10 cellular contexts compared by ENCODE assay signal in the genomic region with DNA sequence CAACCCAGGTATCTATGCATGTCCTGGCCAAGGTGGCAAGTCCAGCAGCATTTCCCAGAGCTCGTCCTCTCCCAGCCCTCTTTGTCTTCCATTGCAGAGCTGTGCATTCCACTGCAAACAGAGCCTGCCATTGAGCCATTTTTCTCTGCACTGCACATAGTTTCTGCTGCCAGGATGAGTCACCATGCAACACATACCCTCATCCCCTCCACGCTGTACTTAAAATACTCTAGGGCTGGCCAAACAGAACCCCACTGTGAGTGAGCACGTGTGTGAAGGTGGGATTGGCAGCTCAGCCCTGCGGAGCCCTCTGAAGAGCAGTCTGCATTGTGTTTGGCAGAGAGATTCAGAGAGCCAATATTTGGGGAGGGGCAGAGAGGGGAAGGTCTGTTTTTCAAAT. TPM values are rescaled to one million over a fixed set of nuclear protein-coding genes. Genes with fewer than 3 reads are reported as not detected.
DNase-seq lines count a peak whose midpoint lies in the region; ATAC-seq and TF ChIP-seq lines count a peak whose summit lies in the region.
"Had no signal": no experiment of that assay in that cellular context is flagged by ENCODE, and none has a peak within 500 bp of the region (broad histone marks: within the 10 kb centered on the region; RNA-seq: fewer than 3 reads in every experiment).

No MANE protein-coding gene starts in this region.

- TF ChIP-seq CTCF in AG04449 (IDR thresholded peaks at IDR 0.05; ENCODE audit: insufficient read depth, low read length, missing control alignments) = no peak
- no peak for TF ChIP-seq CTCF in breast epithelium (IDR thresholded peaks at IDR 0.05)

- DNase-seq in AG04449 (ENCODE audit: low read depth, low spot score) = peak; percentile 41
- DNase-seq in NCI-H146 treated with DMSO at 0.1 percent for 48 hours (lab: John Stamatoyannopoulos, UW; ENCODE audit: unreplicated experiment) = peak; percentile 35
- no peak for DNase-seq in breast epithelium (ENCODE audit: low spot score in 2 of 2)
- DNase-seq in medulla oblongata (ENCODE audit: extremely low spot score) = peak; percentile 78
- no peak for DNase-seq in activated CD4-positive, alpha-beta T cell treated with anti-CD3 and anti-CD28 coated beads, Interleukin-2, amount 10 ng/mL, durations not matched to agents 7 days and 5 days
- no peak for DNase-seq in mesendoderm

- TF ChIP-seq POLR2A in breast epithelium (IDR thresholded peaks at IDR 0.05) = no peak

- peaks cover 0 to 9% of the 10 kb centered on the region in 2 donors for H3K4me1 ChIP-seq in breast epithelium
- peaks cover 1% of the 10 kb centered on the region for H3K4me1 ChIP-seq in mesendoderm (ENCODE audit: control insufficient read depth, low read depth, low read length)

- no peaks in the 10 kb centered on the region for H3K9me3 Mint-ChIP-seq in activated CD4-positive, alpha-beta T cell treated with anti-CD3 and anti-CD28 coated beads, Interleukin-2, amount 10 ng/mL, durations not matched to agents 7 days and 5 days

- H3K27me3 ChIP-seq in breast epithelium (no peaks in the 10 kb centered on the region), mesendoderm (ENCODE audit: insufficient read depth, low read length, poor library complexity) (no peaks in the 10 kb centered on the region)

- H3K9me3 ChIP-seq in breast epithelium = no peaks in the 10 kb centered on the region
- H3K9me3 ChIP-seq: thoracic aorta had no signal

- H4K8ac ChIP-seq in mesendoderm (ENCODE audit: low read depth, low read length) = no peak overlapping the region

- peaks cover 5% of the 10 kb centered on the region for H3K4me1 Mint-ChIP-seq in activated CD4-positive, alpha-beta T cell treated with anti-CD3 and anti-CD28 coated beads, Interleukin-2, amount 10 ng/mL, durations not matched to agents 7 days and 5 days

- no peak overlapping the region for H3K9ac ChIP-seq in mesendoderm (ENCODE audit: low read length)

- H3K36me3 ChIP-seq in breast epithelium (no peaks in the 10 kb centered on the region), mesendoderm (ENCODE audit: control insufficient read depth, insufficient read depth, low read length) (no peaks in the 10 kb centered on the region)
- H3K36me3 ChIP-seq: thoracic aorta had no signal

- ATAC-seq in GM18867 (IDR thresholded peaks at IDR 0.05; ENCODE audit: unreplicated experiment) (no peak), GM21526 (IDR thresholded peaks at IDR 0.05; ENCODE audit: low FRiP score, unreplicated experiment) (no peak)
- ATAC-seq: activated CD4-positive, CD25-positive, alpha-beta regulatory T cell treated with anti-CD3 and anti-CD28 coated beads, Interleukin-2, amount 50 U/mL, for 24 hours had no signal

- no peak overlapping the region for H3K4ac ChIP-seq in mesendoderm (ENCODE audit: low read depth, low read length)

- CTCF ChIA-PET in AG04449 (lab: Yijun Ruan, JAX) = interaction anchor here (1.0 kb wide), 1 partner anchor 9 kb away, joined by 3 read pairs; no protein-coding TSS in a partner anchor
- CTCF ChIA-PET in activated CD4-positive, alpha-beta T cell treated with anti-CD3 and anti-CD28 coated beads, Interleukin-2, amount 10 ng/mL, durations not matched to agents 7 days and 5 days (lab: Charles Lee) = no interaction called here

- H3K27ac ChIP-seq in breast epithelium (peak overlapping the region; percentile 49 to 56), mesendoderm (ENCODE audit: low read depth, low read length) (no peak overlapping the region)

- H3K4me3 ChIP-seq in AG04449 (ENCODE audit: low read depth, low read length) (no peak overlapping the region), breast epithelium (no peak overlapping the region), mesendoderm (ENCODE audit: low read length) (no peak overlapping the region)
- H3K4me3 ChIP-seq: thoracic aorta had no signal

- H2BK15ac ChIP-seq in mesendoderm (replicated peaks; ENCODE audit: low read depth) = no peak overlapping the region

- intact Hi-C loops in breast epithelium (cut with DNase I; ENCODE audit: low total_unique reads) = no loop called here

- no peak overlapping the region for H4K5ac ChIP-seq in mesendoderm (ENCODE audit: low read length)

- H2AK5ac ChIP-seq in mesendoderm (ENCODE audit: low read length) = no peak overlapping the region

- no peak overlapping the region for H3K27ac Mint-ChIP-seq in activated CD4-positive, alpha-beta T cell treated with anti-CD3 and anti-CD28 coated beads, Interleukin-2, amount 10 ng/mL, durations not matched to agents 7 days and 5 days

- peaks cover 13% of the 10 kb centered on the region for H3K27me3 Mint-ChIP-seq in activated CD4-positive, alpha-beta T cell treated with anti-CD3 and anti-CD28 coated beads, Interleukin-2, amount 10 ng/mL, durations not matched to agents 7 days and 5 days

- no peak overlapping the region for H3K4me2 ChIP-seq in mesendoderm (ENCODE audit: low read length)

- WGBS in mesendoderm (ENCODE audit: extremely low coverage, insufficient coverage, low lambda C conversion rate) = no CpG with 5 or more reads among the region's 4 CpGs

- no peak overlapping the region for H2BK120ac ChIP-seq in mesendoderm (ENCODE audit: low read depth, low read length)

- H3K18ac ChIP-seq in mesendoderm (ENCODE audit: low read length) = no peak overlapping the region

- peaks cover 8% of the 10 kb centered on the region for H3K79me2 ChIP-seq in mesendoderm (ENCODE audit: control insufficient read depth, insufficient read depth, low read length)

- H3K36me3 Mint-ChIP-seq in activated CD4-positive, alpha-beta T cell treated with anti-CD3 and anti-CD28 coated beads, Interleukin-2, amount 10 ng/mL, durations not matched to agents 7 days and 5 days (ENCODE audit: low read depth) = no peaks in the 10 kb centered on the region

- POLR2A ChIA-PET in AG04449 (lab: Yijun Ruan, JAX) = no interaction called here
- POLR2A ChIA-PET in activated CD4-positive, alpha-beta T cell treated with anti-CD3 and anti-CD28 coated beads, Interleukin-2, amount 10 ng/mL, durations not matched to agents 7 days and 5 days (lab: Charles Lee) = no interaction called here

- H3K56ac ChIP-seq in mesendoderm (ENCODE audit: low read length) = no peak overlapping the region

- H2BK5ac ChIP-seq in mesendoderm (ENCODE audit: low read length) = no peak overlapping the region

- H3K79me1 ChIP-seq in mesendoderm (ENCODE audit: low read length) = peaks cover 2% of the 10 kb centered on the region

- no peak overlapping the region for H3K23ac ChIP-seq in mesendoderm (ENCODE audit: low read length)

- no peak overlapping the region for H3K4me3 Mint-ChIP-seq in activated CD4-positive, alpha-beta T cell treated with anti-CD3 and anti-CD28 coated beads, Interleukin-2, amount 10 ng/mL, durations not matched to agents 7 days and 5 days

RNA-seq across cellular contexts. Expression of a gene that starts 3.9 kb away (rescaled TPM):
- 100 to 1,000 TPM in 1 of 3 donors, 10 to 100 TPM in 2; 21.8 to 173 (median 46.9) TPM for total RNA-seq in breast epithelium
- total RNA-seq in activated CD4-positive, alpha-beta T cell treated with anti-CD3 and anti-CD28 coated beads, Interleukin-2, amount 10 ng/mL, durations not matched to agents 7 days and 5 days = 1 to 10 TPM; 2.6 to 3.4 TPM
- 33.8 TPM for polyA plus RNA-seq in mesendoderm (2013, experiment 1 of 2)
- 36.1 TPM for polyA plus RNA-seq in mesendoderm (2013, experiment 2 of 2)

Comparison
In these comparisons a context has a peak if more than half of its experiments do, and no peak if none do; other contexts are left out.
1. DNase-seq: peak in AG04449 (single experiment), NCI-H146 treated with DMSO at 0.1 percent for 48 hours (single experiment) and medulla oblongata (single experiment); none in breast epithelium (0 of 2), activated CD4-positive, alpha-beta T cell treated with anti-CD3 and anti-CD28 coated beads, Interleukin-2, amount 10 ng/mL, durations not matched to agents 7 days and 5 days (single experiment) and mesendoderm (single experiment).
2. RNA of a gene that starts 3.9 kb away (total RNA-seq): 21.8 to 173 TPM in breast epithelium; 2.6 to 3.4 TPM in activated CD4-positive, alpha-beta T cell treated with anti-CD3 and anti-CD28 coated beads, Interleukin-2, amount 10 ng/mL, durations not matched to agents 7 days and 5 days; every median in the first group is over 4 times any median in the second.